In the genomic region with DNA sequence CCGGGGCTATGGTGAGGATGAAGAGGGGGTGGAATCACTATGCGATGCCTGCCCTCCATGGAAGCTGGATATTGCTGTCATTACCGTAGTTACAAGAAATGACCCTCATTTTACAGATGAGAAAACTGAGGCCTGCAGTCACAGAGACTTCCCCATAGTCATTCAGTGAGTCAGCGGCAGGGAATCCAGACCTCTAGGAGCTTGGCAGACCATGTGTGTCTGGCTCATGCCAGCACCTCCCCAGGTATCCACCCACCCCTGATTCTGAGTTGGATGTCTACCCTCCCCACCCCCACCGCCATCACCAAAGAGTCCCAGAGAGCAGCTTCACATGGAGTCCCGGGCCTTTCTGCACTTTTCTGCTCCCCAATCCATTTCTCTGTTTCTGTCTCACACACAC, we compare ENCODE assay signal across 1 cellular context.
TF ChIP-seq lines count a peak whose summit lies in the region.

No MANE protein-coding gene starts in this region.

TF ChIP-seq in HepG2, 621 proteins besides CTCF, POLR2A, EP300 and RAD21 (continued from another document):
- TF ChIP-seq ZNF629 (CRISPR knock-in tag; conservative IDR thresholded peaks at IDR 0.05): peak; percentile 34; the same call in 1 of the 2 replicates
